ENCODE assay signal across 1 cellular context in the genomic region with DNA sequence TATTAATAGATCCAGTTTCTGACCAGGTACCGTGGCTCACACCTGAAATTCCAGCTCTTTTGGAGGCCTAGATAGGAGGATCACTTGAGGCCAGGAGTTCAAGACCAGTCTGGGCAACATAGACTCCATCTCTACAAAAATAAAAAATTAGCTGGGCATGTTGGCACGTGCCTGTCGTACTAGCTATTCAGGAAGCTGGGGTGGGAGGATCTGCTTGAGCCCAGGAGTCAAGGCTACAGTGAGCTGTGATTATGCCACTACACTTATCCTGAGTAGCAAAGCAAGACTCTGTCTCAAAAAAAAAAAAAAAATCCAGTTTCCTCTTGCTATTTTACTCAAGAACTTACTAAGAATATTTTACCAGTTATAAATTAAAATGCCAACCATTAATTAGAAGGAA.
TF ChIP-seq lines count a peak whose summit lies in the region.

No MANE protein-coding gene starts in this region.

TF ChIP-seq in GM23338, 12 proteins besides CTCF, POLR2A, EP300 and RAD21 (continued from another document):
- TF ChIP-seq ZNF462 (CRISPR knock-in tag; IDR thresholded peaks at IDR 0.05) (no peak), ETS1 (IDR thresholded peaks at IDR 0.05) (no peak), JUNB (IDR thresholded peaks at IDR 0.05; ENCODE audit: unreplicated experiment) (no peak), EZH2 (IDR thresholded peaks at IDR 0.05; ENCODE audit: low read depth, unreplicated experiment) (no peak), CREB1 (CRISPR knock-in tag; IDR thresholded peaks at IDR 0.05; ENCODE audit: low read depth) (no peak)
TF ChIP-seq in GM23338: peak in this region for 0.
